Comparison of ENCODE assay signal across 23 cellular contexts in the genomic region with DNA sequence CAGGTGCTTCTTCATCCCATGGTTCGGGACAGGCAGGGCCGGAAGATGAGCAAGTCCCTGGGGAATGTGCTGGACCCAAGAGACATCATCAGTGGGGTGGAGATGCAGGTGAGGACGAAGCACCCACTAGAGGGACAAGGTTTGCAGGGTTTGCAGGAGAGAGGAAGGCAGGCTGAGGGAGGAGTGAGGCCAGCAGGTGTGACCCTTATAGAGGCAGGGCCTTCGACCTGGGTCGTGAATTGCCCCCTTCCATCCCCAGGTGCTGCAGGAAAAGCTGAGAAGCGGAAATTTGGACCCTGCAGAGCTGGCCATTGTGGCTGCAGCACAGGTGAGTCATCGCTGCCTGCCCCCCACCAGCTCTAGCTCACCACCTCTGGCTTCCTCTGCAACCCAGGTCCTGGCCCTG. TPM values are rescaled to one million over a fixed set of nuclear protein-coding genes. Genes with fewer than 3 reads are reported as not detected.
A peak's percentile ranks its signal among the peaks of the same experiment; 100 is the strongest.
DNase-seq lines count a peak whose midpoint lies in the region; ATAC-seq, FAIRE-seq and TF ChIP-seq lines count a peak whose summit lies in the region.
"Had no signal": no experiment of that assay in that cellular context is flagged by ENCODE, and none has a peak within 500 bp of the region (broad histone marks: within the 10 kb centered on the region; RNA-seq: fewer than 3 reads in every experiment).

No MANE protein-coding gene starts in this region.

- H4K20me1 ChIP-seq in H1 (replicated peaks in 1 of 2; ENCODE audit: control insufficient read depth in 1 of 2, insufficient read depth in 2 of 2, low read length in 2 of 2) = no peaks in the 10 kb centered on the region

- no peak overlapping the region for H3K23ac ChIP-seq in H1 (ENCODE audit: insufficient read length)

- H3K4me1 ChIP-seq in H1 (replicated peaks in 1 of 4; ENCODE audit: control insufficient read depth in 3 of 4, insufficient read depth in 4 of 4, low read length in 3 of 4) (peaks cover 0 to 3% (median under 1%) of the 10 kb centered on the region in 4 experiments; a peak in 2 of 7 replicates), lower lobe of right lung (peaks cover 18% of the 10 kb centered on the region), upper lobe of left lung (peaks cover 0 to 16% (median 10%) of the 10 kb centered on the region in 4 donors)
- H3K4me1 ChIP-seq: left lung, Peyer's patch, right lobe of liver had no signal

- H2BK12ac ChIP-seq in H1 (ENCODE audit: low read depth, low read length) = no peak overlapping the region

- no peak overlapping the region for H4K8ac ChIP-seq in H1 (ENCODE audit: extremely low read depth, insufficient read depth, low read length)

- no peak overlapping the region; a peak in 1 of 4 replicates for H3K4me2 ChIP-seq in H1 (ENCODE audit: insufficient read depth in 1 of 2, low read depth in 2 of 2, low read length in 2 of 2)

- H2AK5ac ChIP-seq in H1 (ENCODE audit: low read depth, low read length) = no peak overlapping the region

- H4K91ac ChIP-seq in H1 (replicated peaks; ENCODE audit: insufficient read length, low read length) = no peak overlapping the region

- H3K56ac ChIP-seq in H1 (replicated peaks; ENCODE audit: insufficient read length, low read depth, low read length) = no peak overlapping the region

- H3K18ac ChIP-seq in H1 (ENCODE audit: extremely low read depth, low read length) = no peak overlapping the region

- no peak overlapping the region for H3K9ac ChIP-seq in H1 (replicated peaks in 1 of 4; ENCODE audit: extremely low read depth in 1 of 4, low read depth in 3 of 4, low read length in 3 of 4)

- H2AFZ ChIP-seq in H1 (ENCODE audit: low read length) = no peak overlapping the region

- no peaks in the 10 kb centered on the region for H3K79me2 ChIP-seq in H1 (ENCODE audit: control insufficient read depth in 1 of 2, insufficient read depth in 2 of 2, low read length in 2 of 2)

- DNase-seq in Daoy (ENCODE audit: low read depth) (peak; percentile 39), HT1080 (ENCODE audit: low read depth) (peak; percentile 62), H1 (ENCODE audit: low read depth in 1 of 2, low spot score in 2 of 2) (no peak), lower lobe of right lung (peak; percentile 10), OCI-M1 (lab: John Stamatoyannopoulos, UW) (no peak), upper lobe of left lung (no peak)
- DNase-seq: activated CD4-positive, alpha-beta T cell treated with anti-CD3 and anti-CD28 coated beads for 4 hours; dorsolateral prefrontal cortex; heart left ventricle; left lung; MG63; NCI-H2081 treated with DMSO at 0.1 percent for 48 hours; NCI-H446 treated with DMSO at 0.1 percent for 48 hours; Peyer's patch; stimulated activated CD4-positive, alpha-beta T cell treated with anti-CD3 and anti-CD28 coated beads, Interleukin-12 subunit alpha, Interleukin-12 subunit beta, amount 100 ng/mL, for 4 hours; stimulated activated CD4-positive, alpha-beta T cell treated with anti-CD3 and anti-CD28 coated beads, Interleukin-4, amount 100 ng/mL, for 4 hours had no signal

- TF ChIP-seq POLR2A in H1 (IDR thresholded peaks at IDR 0.05; ENCODE audit: control extremely low read depth in 1 of 2, low read depth in 2 of 2, low read length in 2 of 2) = no peak
- no peak for TF ChIP-seq POLR2A in upper lobe of left lung (IDR thresholded peaks at IDR 0.05)

- TF ChIP-seq RAD21 in H1 (IDR thresholded peaks at IDR 0.05 in 1 of 2, conservative IDR thresholded peaks at IDR 0.05 in 1 of 2; ENCODE audit: low read depth in 2 of 2, low read length in 2 of 2) = 0 out of 4 replicates have a peak, but pooled peaks of 1 of the 2 experiments have one; percentile 5

- H3K4ac ChIP-seq in H1 (replicated peaks; ENCODE audit: insufficient read length, low read depth, low read length) = peak overlapping the region; percentile 7

- H2BK120ac ChIP-seq in H1 (replicated peaks; ENCODE audit: low read depth, low read length) = no peak overlapping the region

- POLR2A ChIA-PET in H1 (lab: Charles Lee; ENCODE audit: partially characterized antibody) = interaction anchor here (1.1 to 1.9 kb wide), 3 partner anchors 8 to 21 kb away, joined by 3 to 4 read pairs (median 4); partner anchors contain the start of gene VARS2

- no peak overlapping the region for H3K4me3 ChIP-seq in H1 (ENCODE audit: extremely low read depth in 1 of 4, insufficient read depth in 2 of 4, low read depth in 3 of 4, low read length in 4 of 4)
- no peak overlapping the region for H3K4me3 ChIP-seq in lower lobe of right lung
- no peak overlapping the region for H3K4me3 ChIP-seq in upper lobe of left lung
- H3K4me3 ChIP-seq: dorsolateral prefrontal cortex, heart left ventricle, left lung, MG63, Peyer's patch, right lobe of liver had no signal

- H2BK5ac ChIP-seq in H1 (ENCODE audit: low read depth, low read length) = peak overlapping the region; percentile 60; the same call in 1 of the 2 replicates

- CTCF ChIA-PET in H1 (lab: Charles Lee; ENCODE audit: partially characterized antibody) = interaction anchor here (1.3 to 16.0 kb wide), 3 partner anchors 8 to 161 kb away, joined by 4 to 285 read pairs (median 51); partner anchors contain the start of gene VARS2

- H3K27me3 ChIP-seq in H1 (replicated peaks in 1 of 4; ENCODE audit: control insufficient read depth in 3 of 4, extremely low read depth in 1 of 4, insufficient read depth in 3 of 4, low read length in 3 of 4) (no peaks in the 10 kb centered on the region), lower lobe of right lung (ENCODE audit: low read depth) (no peaks in the 10 kb centered on the region), upper lobe of left lung (no peaks in the 10 kb centered on the region)
- H3K27me3 ChIP-seq: dorsolateral prefrontal cortex, heart left ventricle, left lung, MG63, Peyer's patch, right lobe of liver had no signal

- no peaks in the 10 kb centered on the region for H3K23me2 ChIP-seq in H1 (ENCODE audit: low read depth, low read length)

- H4K5ac ChIP-seq in H1 (ENCODE audit: insufficient read length, low read depth, low read length) = no peak overlapping the region

- H3K9me3 ChIP-seq in H1 (ENCODE audit: insufficient read depth in 2 of 2, low read depth in 1 of 2, low read length in 1 of 2) (no peaks in the 10 kb centered on the region), lower lobe of right lung (no peaks in the 10 kb centered on the region), upper lobe of left lung (no peaks in the 10 kb centered on the region)
- H3K9me3 ChIP-seq: heart left ventricle, left lung, MG63, Peyer's patch, right lobe of liver had no signal

- H3K27ac ChIP-seq in H1 (ENCODE audit: low read depth, low read length) (no peak overlapping the region), lower lobe of right lung (no peak overlapping the region), upper lobe of left lung (no peak overlapping the region)
- H3K27ac ChIP-seq: dorsolateral prefrontal cortex, heart left ventricle, left lung, Peyer's patch, right lobe of liver had no signal

- FAIRE-seq in H1 (lab: Jason Lieb, UNC) = no peak
- FAIRE-seq: astrocyte, D721Med had no signal

- ATAC-seq in lower lobe of right lung = no peak
- no peak for ATAC-seq in GM19324 (IDR thresholded peaks at IDR 0.05; ENCODE audit: low FRiP score, unreplicated experiment)
- ATAC-seq in upper lobe of left lung (ENCODE audit: low FRiP score in 2 of 2) = no peak
- ATAC-seq: heart left ventricle, left lung, right lobe of liver had no signal

- TF ChIP-seq EP300 in H1 (IDR thresholded peaks at IDR 0.05; ENCODE audit: borderline replicate concordance in 1 of 2, low read depth in 2 of 2, low read length in 2 of 2) = no peak
- no peak for TF ChIP-seq EP300 in upper lobe of left lung (IDR thresholded peaks at IDR 0.05)

- H3K14ac ChIP-seq in H1 (ENCODE audit: insufficient read length) = no peak overlapping the region

- 79% methylated on average over 7 of the region's 7 CpGs; no CpG with 5 or more reads in 1 of the 2 experiments for WGBS in H1 (ENCODE audit: extremely low coverage in 1 of 2, insufficient coverage in 1 of 2, insufficient read length in 1 of 2, insufficient replicate concordance in 2 of 2, low coverage in 1 of 2, low lambda C conversion rate in 2 of 2, missing lambda C conversion rate in 1 of 2), 2 experiments
- 97 to 99% methylated on average over 7 of the region's 7 CpGs for WGBS in upper lobe of left lung, 2 donors

- H2BK20ac ChIP-seq in H1 (ENCODE audit: low read length) = no peak overlapping the region

- no peak overlapping the region for H2BK15ac ChIP-seq in H1 (ENCODE audit: low read length)

- TF ChIP-seq CTCF in H1 (IDR thresholded peaks at IDR 0.05; ENCODE audit: control extremely low read depth in 1 of 3, insufficient read depth in 1 of 3, low read depth in 1 of 3, low read length in 3 of 3) (no peak), lower lobe of right lung (IDR thresholded peaks at IDR 0.05) (no peak), upper lobe of left lung (IDR thresholded peaks at IDR 0.05) (no peak)

- no peaks in the 10 kb centered on the region for H3K79me1 ChIP-seq in H1 (ENCODE audit: low read depth, low read length)

- intact Hi-C loops in lower lobe of right lung (cut with DNase I) = no loop called here

- peaks cover 8 to 45% (median 22%) of the 10 kb centered on the region in 4 experiments; a peak in 7 of 8 replicates for H3K36me3 ChIP-seq in H1 (ENCODE audit: control insufficient read depth in 2 of 4, insufficient read depth in 4 of 4, low read length in 3 of 4)
- H3K36me3 ChIP-seq in lower lobe of right lung = peaks cover 90% of the 10 kb centered on the region
- H3K36me3 ChIP-seq in upper lobe of left lung = peaks cover 24 to 88% (median 63%) of the 10 kb centered on the region in 4 donors
- H3K36me3 ChIP-seq: MG63 had no signal

RNA-seq across cellular contexts. Expression of gene VARS2, which starts 8.4 kb away (rescaled TPM):
- 18.8 and 23.5 TPM in 2 replicates for total RNA-seq in Daoy (2014; rRNA removed; shearing (Covaris generic))
- total RNA-seq in HT1080 (2014; rRNA removed; shearing (Covaris generic)) = 30.7 and 33.1 TPM in 2 replicates
- 18.1 and 19.5 TPM in 2 replicates for polyA plus RNA-seq in HT1080 (2015; cell fraction: cytosol; rRNA removed)
- polyA plus RNA-seq in HT1080 (2015; cell fraction: nucleus; rRNA removed) = 71.8 and 79.2 TPM in 2 replicates
- total RNA-seq in H1 (2021; fragmentation: NEBNext Ultra II Directional; extraction: Animal tissue kit (Norgen Biotek cat#: 25700)) = 41.2 and 47.7 TPM in 2 replicates
- 26.8 and 34.8 TPM in 2 replicates for polyA plus RNA-seq in H1 (2011; rRNA removed)
- polyA plus RNA-seq in H1 (2011; cell fraction: cytosol; rRNA removed) = 36.0 TPM
- polyA plus RNA-seq in H1 (2011; cell fraction: nucleus; rRNA removed) = 180 TPM
- polyA plus RNA-seq in H1 (2012, experiment 1 of 2) = 20.8 to 48.2 TPM (median 43.6 TPM) in 4 replicates
- 31.4 TPM for polyA plus RNA-seq in H1 (2012, experiment 2 of 2)
- 25.2 TPM for polyA plus RNA-seq in H1 (2013, experiment 1 of 2)
- polyA plus RNA-seq in H1 (2013, experiment 2 of 2) = 23.4 TPM
- 34.0 and 41.2 TPM in 2 replicates for polyA minus RNA-seq in H1 (2011; rRNA and poly(A)+ RNA removed)
- 25.2 TPM for polyA minus RNA-seq in H1 (2011; cell fraction: cytosol; rRNA and poly(A)+ RNA removed)
- 32.4 TPM for polyA minus RNA-seq in H1 (2011; cell fraction: nucleus; rRNA and poly(A)+ RNA removed)
- total RNA-seq in lower lobe of right lung = 33.0 TPM
- total RNA-seq in upper lobe of left lung = 10 to 100 TPM; 23.0 to 56.6 (median 29.5) TPM

RNA-seq across cellular contexts. Expression of gene SFTA2, which starts 9.5 kb away (rescaled TPM):
- total RNA-seq in Daoy (2014; rRNA removed; shearing (Covaris generic)) = not detected in 2 replicates
- not detected in 2 replicates for total RNA-seq in HT1080 (2014; rRNA removed; shearing (Covaris generic))
- polyA plus RNA-seq in HT1080 (2015; cell fraction: cytosol; rRNA removed) = not detected in 2 replicates
- polyA plus RNA-seq in HT1080 (2015; cell fraction: nucleus; rRNA removed) = not detected in 2 replicates
- total RNA-seq in H1 (2021; fragmentation: NEBNext Ultra II Directional; extraction: Animal tissue kit (Norgen Biotek cat#: 25700)) = not detected in 2 replicates
- not detected in 2 replicates for polyA plus RNA-seq in H1 (2011; rRNA removed)
- not detected for polyA plus RNA-seq in H1 (2011; cell fraction: cytosol; rRNA removed)
- polyA plus RNA-seq in H1 (2011; cell fraction: nucleus; rRNA removed) = not detected
- not detected in 4 replicates for polyA plus RNA-seq in H1 (2012, experiment 1 of 2)
- polyA plus RNA-seq in H1 (2012, experiment 2 of 2) = not detected
- not detected for polyA plus RNA-seq in H1 (2013, experiment 1 of 2)
- polyA plus RNA-seq in H1 (2013, experiment 2 of 2) = not detected
- not detected in 2 replicates for polyA minus RNA-seq in H1 (2011; rRNA and poly(A)+ RNA removed)
- polyA minus RNA-seq in H1 (2011; cell fraction: cytosol; rRNA and poly(A)+ RNA removed) = not detected
- not detected for polyA minus RNA-seq in H1 (2011; cell fraction: nucleus; rRNA and poly(A)+ RNA removed)
- total RNA-seq in lower lobe of right lung (351 TPM), upper lobe of left lung (100 to 1,000 TPM in 5 of 6 donors, 10 to 100 TPM in 1; 80.7 to 511 (median 229) TPM)
- total RNA-seq: activated T-helper 1 cell treated with anti-CD3 and anti-CD28 coated beads, Interleukin-12 subunit alpha, Interleukin-12 subunit beta, Interleukin-2, Interleukin-4 antibody, amounts not matched to agents 30 ng/mL and 10 ng/mL and 1 ng/mL, durations not matched to agents 14 hours and 24 hours and 36 hours; astrocyte; heart left ventricle; mononuclear cell; Peyer's patch; right lobe of liver; T-helper 2 cell treated with Interferon-gamma antibody and Interleukin-4, amounts not matched to agents 100 ng/mL and 5 ng/mL, for 36 hours had no signal
- polyA plus RNA-seq: heart left ventricle had no signal

RNA-seq across cellular contexts. Expression of gene GTF2H4, which starts 14.4 kb away (rescaled TPM):
- total RNA-seq in Daoy (2014; rRNA removed; shearing (Covaris generic)) = 12.6 and 13.7 TPM in 2 replicates
- 22.2 and 28.0 TPM in 2 replicates for total RNA-seq in HT1080 (2014; rRNA removed; shearing (Covaris generic))
- 19.7 and 20.6 TPM in 2 replicates for polyA plus RNA-seq in HT1080 (2015; cell fraction: cytosol; rRNA removed)
- 69.2 and 80.5 TPM in 2 replicates for polyA plus RNA-seq in HT1080 (2015; cell fraction: nucleus; rRNA removed)
- total RNA-seq in H1 (2021; fragmentation: NEBNext Ultra II Directional; extraction: Animal tissue kit (Norgen Biotek cat#: 25700)) = 49.5 and 53.4 TPM in 2 replicates
- 42.3 and 46.2 TPM in 2 replicates for polyA plus RNA-seq in H1 (2011; rRNA removed)
- polyA plus RNA-seq in H1 (2011; cell fraction: cytosol; rRNA removed) = 42.7 TPM
- polyA plus RNA-seq in H1 (2011; cell fraction: nucleus; rRNA removed) = 147 TPM
- polyA plus RNA-seq in H1 (2012, experiment 1 of 2) = 36.6 to 48.0 TPM (median 43.7 TPM) in 4 replicates
- 81.6 TPM for polyA plus RNA-seq in H1 (2012, experiment 2 of 2)
- 42.6 TPM for polyA plus RNA-seq in H1 (2013, experiment 1 of 2)
- 40.8 TPM for polyA plus RNA-seq in H1 (2013, experiment 2 of 2)
- polyA minus RNA-seq in H1 (2011; rRNA and poly(A)+ RNA removed) = 27.0 and 29.0 TPM in 2 replicates
- polyA minus RNA-seq in H1 (2011; cell fraction: cytosol; rRNA and poly(A)+ RNA removed) = 13.8 TPM
- polyA minus RNA-seq in H1 (2011; cell fraction: nucleus; rRNA and poly(A)+ RNA removed) = 39.6 TPM
- 37.1 TPM for total RNA-seq in lower lobe of right lung
- total RNA-seq in upper lobe of left lung = 10 to 100 TPM; 10.1 to 47.6 (median 27.6) TPM

RNA-seq across cellular contexts. Expression of gene MUCL3, which starts 18.3 kb away (rescaled TPM):
- not detected in 2 replicates for total RNA-seq in Daoy (2014; rRNA removed; shearing (Covaris generic))
- not detected in 2 replicates for total RNA-seq in HT1080 (2014; rRNA removed; shearing (Covaris generic))
- polyA plus RNA-seq in HT1080 (2015; cell fraction: cytosol; rRNA removed) = not detected in 2 replicates
- polyA plus RNA-seq in HT1080 (2015; cell fraction: nucleus; rRNA removed) = not detected in 2 replicates
- 0.08 and 0.37 TPM in 2 replicates for total RNA-seq in H1 (2021; fragmentation: NEBNext Ultra II Directional; extraction: Animal tissue kit (Norgen Biotek cat#: 25700))
- polyA plus RNA-seq in H1 (2011; rRNA removed) = 0.15 and 0.22 TPM in 2 replicates
- 0.18 TPM for polyA plus RNA-seq in H1 (2011; cell fraction: cytosol; rRNA removed)
- 0.41 TPM for polyA plus RNA-seq in H1 (2011; cell fraction: nucleus; rRNA removed)
- 0.19 to 0.34 TPM (median 0.26 TPM) in 4 replicates for polyA plus RNA-seq in H1 (2012, experiment 1 of 2)
- polyA plus RNA-seq in H1 (2012, experiment 2 of 2) = not detected
- polyA plus RNA-seq in H1 (2013, experiment 1 of 2) = 0.59 TPM
- 0.50 TPM for polyA plus RNA-seq in H1 (2013, experiment 2 of 2)
- polyA minus RNA-seq in H1 (2011; rRNA and poly(A)+ RNA removed) = 0.10 and 0.13 TPM in 2 replicates
- polyA minus RNA-seq in H1 (2011; cell fraction: cytosol; rRNA and poly(A)+ RNA removed) = not detected
- polyA minus RNA-seq in H1 (2011; cell fraction: nucleus; rRNA and poly(A)+ RNA removed) = not detected
- total RNA-seq in lower lobe of right lung (5.3 TPM), upper lobe of left lung (10 to 100 TPM in 2 of 6 donors, 1 to 10 TPM in 4; 1.8 to 38.8 (median 5.0) TPM)
- total RNA-seq: activated T-helper 1 cell treated with anti-CD3 and anti-CD28 coated beads, Interleukin-12 subunit alpha, Interleukin-12 subunit beta, Interleukin-2, Interleukin-4 antibody, amounts not matched to agents 30 ng/mL and 10 ng/mL and 1 ng/mL, durations not matched to agents 14 hours and 24 hours and 36 hours; astrocyte; dorsolateral prefrontal cortex; mononuclear cell; right lobe of liver; T-helper 2 cell treated with Interferon-gamma antibody and Interleukin-4, amounts not matched to agents 100 ng/mL and 5 ng/mL, for 36 hours had no signal

RNA-seq across cellular contexts. Expression of gene DDR1, which starts 38.1 kb away (rescaled TPM):
- 12.7 and 25.0 TPM in 2 replicates for total RNA-seq in Daoy (2014; rRNA removed; shearing (Covaris generic))
- total RNA-seq in HT1080 (2014; rRNA removed; shearing (Covaris generic)) = 34.8 and 37.0 TPM in 2 replicates
- polyA plus RNA-seq in HT1080 (2015; cell fraction: cytosol; rRNA removed) = 32.9 and 35.7 TPM in 2 replicates
- polyA plus RNA-seq in HT1080 (2015; cell fraction: nucleus; rRNA removed) = 63.8 and 71.8 TPM in 2 replicates
- total RNA-seq in H1 (2021; fragmentation: NEBNext Ultra II Directional; extraction: Animal tissue kit (Norgen Biotek cat#: 25700)) = 181 and 182 TPM in 2 replicates
- polyA plus RNA-seq in H1 (2011; rRNA removed) = 99.4 and 134 TPM in 2 replicates
- 110 TPM for polyA plus RNA-seq in H1 (2011; cell fraction: cytosol; rRNA removed)
- 240 TPM for polyA plus RNA-seq in H1 (2011; cell fraction: nucleus; rRNA removed)
- 139 to 201 TPM (median 179 TPM) in 4 replicates for polyA plus RNA-seq in H1 (2012, experiment 1 of 2)
- 146 TPM for polyA plus RNA-seq in H1 (2012, experiment 2 of 2)
- 128 TPM for polyA plus RNA-seq in H1 (2013, experiment 1 of 2)
- 135 TPM for polyA plus RNA-seq in H1 (2013, experiment 2 of 2)
- polyA minus RNA-seq in H1 (2011; rRNA and poly(A)+ RNA removed) = 116 and 120 TPM in 2 replicates
- 196 TPM for polyA minus RNA-seq in H1 (2011; cell fraction: cytosol; rRNA and poly(A)+ RNA removed)
- polyA minus RNA-seq in H1 (2011; cell fraction: nucleus; rRNA and poly(A)+ RNA removed) = 121 TPM
- total RNA-seq in lower lobe of right lung (80.9 TPM), upper lobe of left lung (100 to 1,000 TPM in 5 of 6 donors, 10 to 100 TPM in 1; 75.4 to 147 (median 111) TPM)

Comparison
In these comparisons a context has a peak if more than half of its experiments do, and no peak if none do; other contexts are left out.
1. DNase-seq: peak in Daoy (single experiment), HT1080 (single experiment) and lower lobe of right lung (single experiment); none in H1 (0 of 2), OCI-M1 (single experiment) and upper lobe of left lung (0 of 2).
2. RNA of gene SFTA2, which starts 9.5 kb away (total RNA-seq): 351 TPM in lower lobe of right lung (single experiment) and 80.7 to 511 TPM in upper lobe of left lung; not detected in H1, not detected in Daoy and not detected in HT1080; every median in the first group is over 10 times any median in the second.